9 cellular contexts compared by ENCODE assay signal in the genomic region with DNA sequence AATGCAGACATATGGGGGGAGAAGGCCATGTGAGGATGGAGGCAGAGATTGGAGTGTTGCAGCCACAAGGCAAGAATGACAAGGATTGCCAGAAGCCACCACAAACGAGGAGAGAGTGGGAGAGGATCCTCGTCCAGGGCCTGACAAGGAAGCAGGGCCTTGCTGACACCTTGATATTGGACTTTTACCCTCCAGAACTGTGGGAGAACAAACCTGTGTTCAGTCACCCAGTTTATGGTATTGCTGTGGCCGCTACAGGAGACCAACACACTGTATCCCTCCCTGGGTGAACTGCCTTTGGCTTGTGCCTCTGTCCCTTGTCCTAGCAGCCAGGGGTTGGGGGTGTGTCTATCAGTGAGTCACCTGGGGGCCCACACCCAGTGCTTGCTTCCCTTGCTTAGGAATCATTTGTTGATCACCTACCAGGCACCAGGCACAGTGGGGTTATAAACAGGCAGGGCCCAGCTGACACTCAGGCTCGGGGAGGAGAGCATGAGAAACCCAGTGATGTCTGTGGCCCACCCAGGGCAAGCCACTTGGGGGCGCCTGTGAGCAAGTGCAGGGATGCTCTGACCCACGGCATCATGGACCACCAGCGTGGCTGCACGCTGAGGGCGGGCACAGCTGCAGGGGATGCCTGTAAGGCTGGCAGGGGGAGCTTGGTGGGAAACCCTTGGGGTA. TPM values are rescaled to one million over a fixed set of nuclear protein-coding genes. Genes with fewer than 3 reads are reported as not detected.
DNase-seq lines count a peak whose midpoint lies in the region; ATAC-seq and TF ChIP-seq lines count a peak whose summit lies in the region.
"Had no signal": no experiment of that assay in that cellular context is flagged by ENCODE, and none has a peak within 500 bp of the region (broad histone marks: within the 10 kb centered on the region; RNA-seq: fewer than 3 reads in every experiment).

No MANE protein-coding gene starts in this region.

- CTCF ChIA-PET in activated CD4-positive, alpha-beta memory T cell treated with anti-CD3 and anti-CD28 coated beads for 36 hours (lab: Charles Lee): interaction anchor here (0.6 to 3.0 kb wide), 6 partner anchors 9 to 502 kb away, joined by 3 to 17 read pairs (median 4); no protein-coding TSS in a partner anchor

- no peaks in the 10 kb centered on the region for H3K4me1 ChIP-seq in GM23338 (ENCODE audit: insufficient read depth)

- H3K36me3 Mint-ChIP-seq in GM23338 (ENCODE audit: low read depth): no peaks in the 10 kb centered on the region
- no peaks in the 10 kb centered on the region for H3K36me3 Mint-ChIP-seq in activated CD4-positive, alpha-beta memory T cell treated with anti-CD3 and anti-CD28 coated beads for 36 hours

- H3K27ac Mint-ChIP-seq in GM23338: no peak overlapping the region
- no peak overlapping the region for H3K27ac Mint-ChIP-seq in activated CD4-positive, alpha-beta memory T cell treated with anti-CD3 and anti-CD28 coated beads for 36 hours

- ATAC-seq in GM23338 (peak; percentile 89), HG02610 (IDR thresholded peaks at IDR 0.05; ENCODE audit: unreplicated experiment) (no peak), HG02870 (IDR thresholded peaks at IDR 0.05; ENCODE audit: unreplicated experiment) (no peak)

- DNase-seq in AG10803 (ENCODE audit: low read depth) (no peak), GM23338 (ENCODE audit: low spot score) (peak; percentile 81), iPS-NIHi11 (ENCODE audit: low spot score) (peak; percentile 78), AG08395 (ENCODE audit: low spot score) (no peak), DMS153 (lab: John Stamatoyannopoulos, UW) (no peak)
- DNase-seq in activated CD4-positive, alpha-beta memory T cell treated with anti-CD3 and anti-CD28 coated beads for 36 hours: peak; percentile 66

- H3F3A ChIP-seq in GM23338 (replicated peaks; ENCODE audit: low read depth): no peaks in the 10 kb centered on the region

- TF ChIP-seq CTCF in AG10803 (conservative IDR thresholded peaks at IDR 0.05; ENCODE audit: low read length) (peak; percentile 41), GM23338 (conservative IDR thresholded peaks at IDR 0.05; ENCODE audit: low read depth in 2 of 2) (peak; percentile 76 to 95)

- H3K9me3 Mint-ChIP-seq in GM23338: no peaks in the 10 kb centered on the region
- H3K9me3 Mint-ChIP-seq in activated CD4-positive, alpha-beta memory T cell treated with anti-CD3 and anti-CD28 coated beads for 36 hours: no peaks in the 10 kb centered on the region

- H3K4me3 ChIP-seq in AG10803 (ENCODE audit: low read length) (no peak overlapping the region), GM23338 (no peak overlapping the region)
- H3K4me3 ChIP-seq: skin epidermis had no signal

- POLR2A ChIA-PET in activated CD4-positive, alpha-beta memory T cell treated with anti-CD3 and anti-CD28 coated beads for 36 hours (lab: Charles Lee): no interaction called here

- no peak overlapping the region for H3K27ac ChIP-seq in GM23338 (ENCODE audit: low read depth)
- H3K27ac ChIP-seq: skin epidermis had no signal

- H3K9me2 ChIP-seq in GM23338 (ENCODE audit: insufficient read depth): no peaks in the 10 kb centered on the region

- H3K4me2 ChIP-seq in GM23338: no peak overlapping the region

- no peaks in the 10 kb centered on the region for H3K79me2 ChIP-seq in GM23338 (replicated peaks; ENCODE audit: insufficient read depth)

- no peak overlapping the region for H3K4me3 Mint-ChIP-seq in GM23338
- H3K4me3 Mint-ChIP-seq in activated CD4-positive, alpha-beta memory T cell treated with anti-CD3 and anti-CD28 coated beads for 36 hours: no peak overlapping the region

- peaks cover 10% of the 10 kb centered on the region for H3K27me3 Mint-ChIP-seq in GM23338 (ENCODE audit: insufficient read depth, low read depth, poor library complexity)
- no peaks in the 10 kb centered on the region for H3K27me3 Mint-ChIP-seq in activated CD4-positive, alpha-beta memory T cell treated with anti-CD3 and anti-CD28 coated beads for 36 hours

- intact Hi-C loops in activated CD4-positive, alpha-beta memory T cell treated with anti-CD3 and anti-CD28 coated beads for 36 hours (cut with micrococcal nuclease): loop anchor here (1.0 kb wide), 1 partner anchor 107 kb away; no protein-coding TSS in a partner anchor

- peaks cover 5% of the 10 kb centered on the region for H3K4me1 Mint-ChIP-seq in GM23338
- H3K4me1 Mint-ChIP-seq in activated CD4-positive, alpha-beta memory T cell treated with anti-CD3 and anti-CD28 coated beads for 36 hours (ENCODE audit: low read depth): no peaks in the 10 kb centered on the region

- H2AFZ ChIP-seq in GM23338: no peak overlapping the region

- H3K36me3 ChIP-seq in GM23338 (ENCODE audit: insufficient read depth): no peaks in the 10 kb centered on the region

- H3K27me3 ChIP-seq in GM23338 (ENCODE audit: insufficient read depth): no peaks in the 10 kb centered on the region

- H4K20me1 ChIP-seq in GM23338 (replicated peaks; ENCODE audit: insufficient read depth): no peaks in the 10 kb centered on the region; the same call in 1 of the 2 replicates

TF ChIP-seq in GM23338, 12 proteins besides CTCF, POLR2A, EP300 and RAD21 (continues in another document):
- TF ChIP-seq POLR2AphosphoS5 (IDR thresholded peaks at IDR 0.05; ENCODE audit: low read depth) (no peak), EZH2phosphoT487 (IDR thresholded peaks at IDR 0.05; ENCODE audit: unreplicated experiment) (no peak), CREB1 (CRISPR knock-in tag; IDR thresholded peaks at IDR 0.05; ENCODE audit: low read depth) (no peak), ZNF114 (CRISPR knock-in tag; IDR thresholded peaks at IDR 0.05) (no peak), ETS1 (IDR thresholded peaks at IDR 0.05) (no peak), STAT1 (IDR thresholded peaks at IDR 0.05; ENCODE audit: unreplicated experiment) (no peak), JUNB (IDR thresholded peaks at IDR 0.05; ENCODE audit: unreplicated experiment) (no peak)

RNA-seq across cellular contexts. Expression of gene TMEM185B, which starts 17.2 kb away (rescaled TPM):
- total RNA-seq in GM23338 (2014; rRNA removed; shearing (Covaris generic)): 15.2 and 24.4 TPM in 2 replicates
- polyA plus RNA-seq in GM23338 (2016; fragmentation: Nextera tagmentation; extraction: Ambion mirVana): 3.9 and 6.1 TPM in 2 replicates
- total RNA-seq in activated CD4-positive, alpha-beta memory T cell treated with anti-CD3 and anti-CD28 coated beads for 36 hours: 10 to 100 TPM; 19.4 to 19.7 TPM

RNA-seq across cellular contexts. Expression of gene RALB, which starts 46.6 kb away (rescaled TPM):
- 16.4 and 17.4 TPM in 2 replicates for total RNA-seq in GM23338 (2014; rRNA removed; shearing (Covaris generic))
- 15.2 and 16.2 TPM in 2 replicates for polyA plus RNA-seq in GM23338 (2016; fragmentation: Nextera tagmentation; extraction: Ambion mirVana)
- total RNA-seq in activated CD4-positive, alpha-beta memory T cell treated with anti-CD3 and anti-CD28 coated beads for 36 hours: 10 to 100 TPM; 52.5 to 52.9 TPM

Comparison
In these comparisons a context has a peak if more than half of its experiments do, and no peak if none do; other contexts are left out.
1. DNase-seq: peak in GM23338 (single experiment), activated CD4-positive, alpha-beta memory T cell treated with anti-CD3 and anti-CD28 coated beads for 36 hours (single experiment) and iPS-NIHi11 (single experiment); none in AG10803 (single experiment), AG08395 (single experiment) and DMS153 (single experiment).